ENCODE assay signal across 8 cellular contexts in the genomic region with DNA sequence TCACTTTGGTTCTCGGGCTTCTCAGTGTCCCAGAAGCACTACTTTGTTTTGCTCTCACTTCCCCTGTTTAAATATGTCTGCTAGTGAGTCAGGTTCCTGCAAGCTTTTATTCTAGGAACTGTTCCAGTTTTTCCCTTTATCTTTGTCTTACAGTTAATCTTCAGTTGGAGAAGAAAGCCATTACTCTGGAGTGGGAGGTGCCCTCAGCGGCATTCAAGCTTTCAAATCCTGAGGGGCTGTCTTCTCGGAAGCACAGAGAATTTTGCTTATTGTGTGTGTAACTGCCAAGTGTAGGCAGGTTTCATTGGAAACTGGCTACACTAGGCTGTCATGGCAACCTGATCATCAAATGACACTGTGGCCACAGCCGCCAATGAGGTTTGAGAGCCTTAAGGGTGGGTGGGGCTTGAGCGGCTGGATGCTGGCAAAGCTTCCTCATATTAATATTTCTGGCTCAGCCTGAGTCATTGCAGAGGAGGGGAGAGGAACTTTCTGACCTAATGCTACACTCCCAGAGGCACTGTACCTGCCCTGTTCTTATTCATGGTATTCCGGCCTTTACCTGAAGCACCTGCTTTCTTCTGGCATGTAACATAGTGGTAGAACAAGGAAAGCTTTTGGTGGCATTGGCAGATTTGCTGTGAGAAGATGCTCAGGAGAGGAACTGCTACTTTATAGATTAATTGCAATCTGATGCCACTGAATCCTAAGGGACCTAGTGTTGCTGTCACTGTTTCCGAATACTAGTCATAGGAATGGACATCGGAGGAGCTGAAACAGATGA. TPM values are rescaled to one million over a fixed set of nuclear protein-coding genes. Genes with fewer than 3 reads are reported as not detected.
DNase-seq lines count a peak whose midpoint lies in the region; ATAC-seq and TF ChIP-seq lines count a peak whose summit lies in the region.

No MANE protein-coding gene starts in this region.

- peak; percentile 99 for DNase-seq in A172 (ENCODE audit: low spot score)
- peak; percentile 92 for DNase-seq in NCI-H2227 (lab: John Stamatoyannopoulos, UW; ENCODE audit: unreplicated experiment)
- peak; percentile 74 for DNase-seq in activated CD4-positive, CD25-positive, alpha-beta regulatory T cell treated with anti-CD3 and anti-CD28 coated beads, Interleukin-2, amount 50 U/mL, for 72 hours
- no peak for DNase-seq in chondrocyte (ENCODE audit: low spot score)
- DNase-seq in stimulated activated CD4-positive, alpha-beta T cell treated with anti-CD3 and anti-CD28 coated beads, Interleukin-15, amount 100 ng/mL, for 48 hours (ENCODE audit: low read depth in 2 of 2): peak; percentile 73 to 82

- peaks cover 52% of the 10 kb centered on the region for H3K4me1 Mint-ChIP-seq in chondrocyte (ENCODE audit: low read depth)

- no peaks in the 10 kb centered on the region for H3K36me3 Mint-ChIP-seq in chondrocyte (ENCODE audit: low read depth)

- peak overlapping the region; percentile 64 for H3K27ac ChIP-seq in layer of hippocampus (ENCODE audit: low read depth, low read length)

- no peaks in the 10 kb centered on the region for H3K9me3 Mint-ChIP-seq in chondrocyte (ENCODE audit: low read depth)

- peak overlapping the region; percentile 99 for H3K27ac Mint-ChIP-seq in chondrocyte (ENCODE audit: unreplicated experiment)

- H3K4me3 Mint-ChIP-seq in chondrocyte (ENCODE audit: unreplicated experiment): peak overlapping the region; percentile 59

- ATAC-seq in GM18867 (IDR thresholded peaks at IDR 0.05; ENCODE audit: unreplicated experiment) (peak; percentile 92), HG03103 (IDR thresholded peaks at IDR 0.05; ENCODE audit: low read depth, unreplicated experiment) (peak; percentile 92)

- H3K27me3 ChIP-seq in layer of hippocampus (ENCODE audit: control insufficient read depth, insufficient read depth, low read length): no peaks in the 10 kb centered on the region

- TF ChIP-seq CTCF in chondrocyte (IDR thresholded peaks at IDR 0.05): no peak

- H3K27me3 Mint-ChIP-seq in chondrocyte (ENCODE audit: low read depth): no peaks in the 10 kb centered on the region

RNA-seq across cellular contexts. Expression of gene SLC25A25, which starts 26.3 kb away (rescaled TPM):
- total RNA-seq in A172 (2014; rRNA removed; shearing (Covaris generic)): 27.8 and 32.7 TPM in 2 replicates
- 10.6 to 17.6 TPM (median 15.8 TPM) in 3 replicates for total RNA-seq in chondrocyte

RNA-seq across cellular contexts. Expression of gene NAIF1, which starts 27.2 kb away (rescaled TPM):
- total RNA-seq in A172 (2014; rRNA removed; shearing (Covaris generic)): 14.1 and 15.7 TPM in 2 replicates
- total RNA-seq in chondrocyte: 6.8 to 8.8 TPM (median 7.8 TPM) in 3 replicates

RNA-seq across cellular contexts. Expression of gene PTGES2, which starts 33.2 kb away (rescaled TPM):
- 84.2 and 87.7 TPM in 2 replicates for total RNA-seq in A172 (2014; rRNA removed; shearing (Covaris generic))
- 43.5 to 53.6 TPM (median 49.3 TPM) in 3 replicates for total RNA-seq in chondrocyte

RNA-seq across cellular contexts. Expression of gene LCN2, which starts 54.9 kb away (rescaled TPM):
- total RNA-seq in A172 (2014; rRNA removed; shearing (Covaris generic)): 0.14 and 1.1 TPM in 2 replicates
- total RNA-seq in chondrocyte: not detected in 3 replicates
